1 cellular context compared by ENCODE assay signal in genomic region chr16:71540-72341, GRCh38.
TF ChIP-seq lines count a peak whose summit lies in the region.

No MANE protein-coding gene starts in this region.

TF ChIP-seq in GM23338, 12 proteins besides CTCF, POLR2A, EP300 and RAD21 (continued from another document):
- peak; percentile 56; the same call in 1 of the 2 replicates for TF ChIP-seq ZNF462 (CRISPR knock-in tag; IDR thresholded peaks at IDR 0.05)
- 0 out of 2 replicates have a peak, but pooled peaks have one; percentile 35 for TF ChIP-seq ETS1 (IDR thresholded peaks at IDR 0.05)
- TF ChIP-seq NANOG (IDR thresholded peaks at IDR 0.05; ENCODE audit: borderline replicate concordance), result no peak
